21 cellular contexts compared by ENCODE assay signal in genomic region chr17:19937522-19937921, GRCh38. TPM values are rescaled to one million over a fixed set of nuclear protein-coding genes. Genes with fewer than 3 reads are reported as not detected.
DNase-seq lines count a peak whose midpoint lies in the region; ATAC-seq, FAIRE-seq and TF ChIP-seq lines count a peak whose summit lies in the region.
"Had no signal": no experiment of that assay in that cellular context is flagged by ENCODE, and none has a peak within 500 bp of the region (broad histone marks: within the 10 kb centered on the region; RNA-seq: fewer than 3 reads in every experiment).

No MANE protein-coding gene starts in this region.

- H3K4me2 ChIP-seq in A549 (peak overlapping the region; percentile 56), PC-3 (ENCODE audit: low read length) (no peak overlapping the region), trophoblast cell (ENCODE audit: low read length) (no peak overlapping the region)

- CTCF ChIA-PET in A549 (lab: Yijun Ruan, JAX) (interaction anchor here (0.5 to 1.2 kb wide), 2 partner anchors 34 to 70 kb away, joined by 3 read pairs; partner anchors contain the start of gene ULK2), PC-3 (lab: Charles Lee) (no interaction called here)

- H2BK120ac ChIP-seq in trophoblast cell (ENCODE audit: insufficient read depth, low read length, poor library complexity), result no peak overlapping the region

- BruUV-seq in PC-3 (replicated peaks; lab: Mats Ljungman, UMichigan), result no TSS peak

- H3K79me1 ChIP-seq in trophoblast cell (ENCODE audit: low read length), result no peaks in the 10 kb centered on the region

- H2BK5ac ChIP-seq in trophoblast cell (ENCODE audit: low read depth, low read length, poor library complexity), result no peak overlapping the region

- H3K4ac ChIP-seq in trophoblast cell (ENCODE audit: low read depth, low read length), result no peak overlapping the region

- no peak overlapping the region for H3K9ac ChIP-seq in PC-3 (ENCODE audit: low read length)
- H3K9ac ChIP-seq in trophoblast cell (ENCODE audit: low read length), result no peak overlapping the region

- TF ChIP-seq RAD21 in A549 (conservative IDR thresholded peaks at IDR 0.05 in 1 of 2, IDR thresholded peaks at IDR 0.05 in 1 of 2), result no peak

- no peak for FAIRE-seq in A549 (lab: Jason Lieb, UNC)
- FAIRE-seq: GM19239 had no signal

- peaks cover 22% of the 10 kb centered on the region for H3K79me2 ChIP-seq in PC-3 (ENCODE audit: low read length)
- H3K79me2 ChIP-seq in trophoblast cell (ENCODE audit: control insufficient read depth, insufficient read depth, low read length, poor library complexity), result no peaks in the 10 kb centered on the region

- H3K18ac ChIP-seq in trophoblast cell (ENCODE audit: low read length), result no peak overlapping the region

- TF ChIP-seq CTCF in A549 (IDR thresholded peaks at IDR 0.05) (no peak), PC-3 (conservative IDR thresholded peaks at IDR 0.05; ENCODE audit: low read depth, low read length) (no peak)

- H2AK5ac ChIP-seq in trophoblast cell (ENCODE audit: low read length), result no peak overlapping the region

- POLR2A ChIA-PET in A549 (lab: Yijun Ruan, JAX), result no interaction called here
- POLR2A ChIA-PET in PC-3 (lab: Charles Lee; ENCODE audit: unreplicated experiment), result no interaction called here

- H3K36me3 ChIP-seq in PC-3 (ENCODE audit: low read depth, low read length) (peaks cover 45% of the 10 kb centered on the region), trophoblast cell (ENCODE audit: control insufficient read depth in 1 of 2, insufficient read depth in 2 of 2, low read length in 2 of 2) (peaks cover 5 to 15% of the 10 kb centered on the region in 2 experiments)

- H3K4me3 ChIP-seq in A549, result no peak overlapping the region
- H3K4me3 ChIP-seq in PC-3 (ENCODE audit: low read length), result no peak overlapping the region
- no peak overlapping the region for H3K4me3 ChIP-seq in trophoblast cell (ENCODE audit: low read depth, low read length)
- H3K4me3 ChIP-seq: MG63, SJCRH30 had no signal

- H3K23ac ChIP-seq in trophoblast cell (ENCODE audit: low read length), result no peak overlapping the region

- H3K14ac ChIP-seq in trophoblast cell (ENCODE audit: low read length), result no peak overlapping the region

- H3F3A ChIP-seq in PC-3 (ENCODE audit: low read length, unreplicated experiment), result peaks cover 18% of the 10 kb centered on the region

- intact Hi-C loops in PC-3 (cut with micrococcal nuclease), result no loop called here

- H3K27ac ChIP-seq in A549 (peak overlapping the region; percentile 3 to 63; a peak in 3 of 6 replicates), PC-3 (ENCODE audit: low read length) (no peak overlapping the region), trophoblast cell (ENCODE audit: low read depth, low read length) (no peak overlapping the region)
- H3K27ac ChIP-seq: HL-60, SJCRH30 had no signal

- no peaks in the 10 kb centered on the region for H3K9me2 ChIP-seq in PC-3 (replicated peaks; ENCODE audit: low read length)

- no peak for TF ChIP-seq POLR2A in A549 (IDR thresholded peaks at IDR 0.05; ENCODE audit: low read length)

- no peak overlapping the region for H2AFZ ChIP-seq in PC-3 (ENCODE audit: low read length)
- H2AFZ ChIP-seq in trophoblast cell (ENCODE audit: insufficient read depth, low read length, poor library complexity), result no peak overlapping the region

- TF ChIP-seq EP300 in A549 (IDR thresholded peaks at IDR 0.05), result no peak

- peaks cover 55% of the 10 kb centered on the region for H3K4me1 ChIP-seq in A549
- peaks cover 39% of the 10 kb centered on the region for H3K4me1 ChIP-seq in PC-3 (ENCODE audit: insufficient read depth, low read length)
- no peaks in the 10 kb centered on the region for H3K4me1 ChIP-seq in trophoblast cell (ENCODE audit: control insufficient read depth in 1 of 2, insufficient read depth in 2 of 2, low read length in 2 of 2)
- H3K4me1 ChIP-seq: SJCRH30 had no signal

- H4K8ac ChIP-seq in trophoblast cell (ENCODE audit: low read depth, low read length), result no peak overlapping the region

- DNase-seq in A549 (ENCODE audit: low read depth in 1 of 2, low spot score in 1 of 2) (no peak), PC-3 (peak; percentile 62), fibroblast of gingiva (ENCODE audit: low read depth) (peak; percentile 21), trophoblast cell (peak; percentile 20 to 81), C1 segment of cervical spinal cord (lab: John Stamatoyannopoulos, UW) (no peak), putamen (ENCODE audit: low spot score) (no peak)
- DNase-seq in activated CD4-positive, alpha-beta T cell treated with anti-CD3 and anti-CD28 coated beads for 4 hours, result no peak
- DNase-seq: AML-193; Calu3; CD4-positive, alpha-beta T cell; DND-41; GF-D8; HCEC 1CT; KG1; MG63; NCI-H1105 treated with DMSO at 0.1 percent for 48 hours; NCI-H187; NCI-H82; SJCRH30 had no signal

- peaks cover 20% of the 10 kb centered on the region for H4K20me1 ChIP-seq in PC-3 (ENCODE audit: low read length)

- H4K12ac ChIP-seq in trophoblast cell (ENCODE audit: low read depth, low read length), result no peak overlapping the region

- WGBS in A549 (ENCODE audit: missing lambda C conversion rate), result 40% methylated on average over 2 of the region's 2 CpGs
- 100% methylated on average over 1 of the region's 2 CpGs for WGBS in trophoblast cell (ENCODE audit: extremely low coverage, insufficient coverage, insufficient read length)

- no peak overlapping the region for H2BK12ac ChIP-seq in trophoblast cell (ENCODE audit: low read length)

- H3K9me3 ChIP-seq in A549 (no peaks in the 10 kb centered on the region), PC-3 (ENCODE audit: low read length) (no peaks in the 10 kb centered on the region), trophoblast cell (ENCODE audit: insufficient read depth, low read depth, low read length) (no peaks in the 10 kb centered on the region)
- H3K9me3 ChIP-seq: MG63, SJCRH30 had no signal

- ATAC-seq in A549 (no peak), PC-3 (no peak)

- H3K27me3 ChIP-seq in PC-3 (ENCODE audit: low read length) (no peaks in the 10 kb centered on the region), trophoblast cell (ENCODE audit: insufficient read depth, low read length) (no peaks in the 10 kb centered on the region)
- H3K27me3 ChIP-seq: MG63, SJCRH30 had no signal

- no peak overlapping the region for H4K91ac ChIP-seq in trophoblast cell (ENCODE audit: low read depth, low read length)

TF ChIP-seq in A549, 52 proteins besides CTCF, POLR2A, EP300 and RAD21:
- TF ChIP-seq ZNF302 (CRISPR knock-in tag; IDR thresholded peaks at IDR 0.05) (no peak), CEBPB (IDR thresholded peaks at IDR 0.05) (peak in 1 of 2 experiments; percentile 69; a peak in 3 of 4 replicates), BHLHE40 (IDR thresholded peaks at IDR 0.05; ENCODE audit: low read depth, low read length) (no peak), PHF8 (IDR thresholded peaks at IDR 0.05; ENCODE audit: borderline replicate concordance, low read depth) (no peak), GATA3 (IDR thresholded peaks at IDR 0.05; ENCODE audit: borderline replicate concordance) (peak; percentile 70; the same call in 1 of the 2 replicates), SREBF2 (IDR thresholded peaks at IDR 0.05) (no peak), JUN (IDR thresholded peaks at IDR 0.05) (no peak)
- TF ChIP-seq, protein P1, sequence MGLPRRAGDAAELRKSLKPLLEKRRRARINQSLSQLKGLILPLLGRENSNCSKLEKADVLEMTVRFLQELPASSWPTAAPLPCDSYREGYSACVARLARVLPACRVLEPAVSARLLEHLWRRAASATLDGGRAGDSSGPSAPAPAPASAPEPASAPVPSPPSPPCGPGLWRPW (IDR thresholded peaks at IDR 0.05), result no peak
- TF ChIP-seq, protein P2, sequence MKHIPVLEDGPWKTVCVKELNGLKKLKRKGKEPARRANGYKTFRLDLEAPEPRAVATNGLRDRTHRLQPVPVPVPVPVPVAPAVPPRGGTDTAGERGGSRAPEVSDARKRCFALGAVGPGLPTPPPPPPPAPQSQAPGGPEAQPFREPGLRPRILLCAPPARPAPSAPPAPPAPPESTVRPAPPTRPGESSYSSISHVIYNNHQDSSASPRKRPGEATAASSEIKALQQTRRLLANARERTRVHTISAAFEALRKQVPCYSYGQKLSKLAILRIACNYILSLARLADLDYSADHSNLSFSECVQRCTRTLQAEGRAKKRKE (CRISPR knock-in tag; IDR thresholded peaks at IDR 0.05; ENCODE audit: low read depth), result no peak
- TF ChIP-seq, protein P3, sequence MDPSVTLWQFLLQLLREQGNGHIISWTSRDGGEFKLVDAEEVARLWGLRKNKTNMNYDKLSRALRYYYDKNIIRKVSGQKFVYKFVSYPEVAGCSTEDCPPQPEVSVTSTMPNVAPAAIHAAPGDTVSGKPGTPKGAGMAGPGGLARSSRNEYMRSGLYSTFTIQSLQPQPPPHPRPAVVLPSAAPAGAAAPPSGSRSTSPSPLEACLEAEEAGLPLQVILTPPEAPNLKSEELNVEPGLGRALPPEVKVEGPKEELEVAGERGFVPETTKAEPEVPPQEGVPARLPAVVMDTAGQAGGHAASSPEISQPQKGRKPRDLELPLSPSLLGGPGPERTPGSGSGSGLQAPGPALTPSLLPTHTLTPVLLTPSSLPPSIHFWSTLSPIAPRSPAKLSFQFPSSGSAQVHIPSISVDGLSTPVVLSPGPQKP (IDR thresholded peaks at IDR 0.05; ENCODE audit: low read depth, low read length), result no peak

RNA-seq across cellular contexts. Expression of gene AKAP10, which starts 40.1 kb away (rescaled TPM):
- polyA plus RNA-seq in A549 (2011; rRNA removed), result 51.1 and 52.9 TPM in 2 replicates
- 12.2 and 15.4 TPM in 2 replicates for polyA plus RNA-seq in A549 (2012; cell fraction: cytosol; rRNA removed)
- 11.2 and 15.7 TPM in 2 replicates for polyA plus RNA-seq in A549 (2012; cell fraction: nucleus; rRNA removed)
- polyA plus RNA-seq in A549 (2017; fragmentation: RNase III; extraction: RNeasy Plus Mini Kit Qiagen cat#74134 plus additional on column Dnase treatment), result 19.9 to 22.0 TPM (median 21.9 TPM) in 3 replicates
- polyA minus RNA-seq in A549 (2011; rRNA and poly(A)+ RNA removed), result 71.1 and 72.9 TPM in 2 replicates
- 18.6 and 23.3 TPM in 2 replicates for total RNA-seq in PC-3 (2014; rRNA removed)
- polyA plus RNA-seq in trophoblast cell (2013), result 12.9 and 13.5 TPM in 2 replicates

Comparison
In these comparisons a context has a peak if more than half of its experiments do, and no peak if none do; other contexts are left out.
1. DNase-seq: peak in PC-3 (single experiment), fibroblast of gingiva (single experiment) and trophoblast cell (2 of 2); none in A549 (0 of 2), C1 segment of cervical spinal cord (0 of 14), activated CD4-positive, alpha-beta T cell treated with anti-CD3 and anti-CD28 coated beads for 4 hours (0 of 2) and putamen (single experiment).
2. H3K27ac ChIP-seq: peak in A549 (2 of 2); none in PC-3 (single experiment) and trophoblast cell (single experiment).